9 cellular contexts compared by ENCODE assay signal in genomic region chr2:69798466-69798908, GRCh38. TPM values are rescaled to one million over a fixed set of nuclear protein-coding genes. Genes with fewer than 3 reads are reported as not detected.
DNase-seq lines count a peak whose midpoint lies in the region; ATAC-seq, FAIRE-seq and TF ChIP-seq lines count a peak whose summit lies in the region.
"Had no signal": no experiment of that assay in that cellular context is flagged by ENCODE, and none has a peak within 500 bp of the region (broad histone marks: within the 10 kb centered on the region; RNA-seq: fewer than 3 reads in every experiment).

No MANE protein-coding gene starts in this region.

- no peaks in the 10 kb centered on the region for H3K27me3 ChIP-seq in duodenal mucosa (ENCODE audit: control insufficient read depth in 1 of 2, insufficient read depth in 2 of 2, low read length in 2 of 2)

- DNase-seq in EH (ENCODE audit: low read depth) (peak; percentile 63), HTR-8/SVneo (ENCODE audit: insufficient read length, low spot score) (peak; percentile 26), natural killer cell (no peak), GM13977 (ENCODE audit: low spot score) (no peak), GM19238 (ENCODE audit: insufficient read length, low spot score) (no peak)
- DNase-seq in activated effector memory CD4-positive, alpha-beta T cell treated with anti-CD3 and anti-CD28 coated beads, Interleukin-2, amount 50 U/mL, for 16 hours, result no peak
- DNase-seq in stimulated activated CD4-positive, alpha-beta T cell treated with anti-CD3 and anti-CD28 coated beads, Interleukin-4, amount 100 ng/mL, for 1 hour, result no peak

- ATAC-seq in natural killer cell, result peak; percentile 47 to 66 (median 61)

- H3K4me3 Mint-ChIP-seq in natural killer cell, result peak overlapping the region; percentile 73

- H3K9me3 Mint-ChIP-seq in natural killer cell, result no peaks in the 10 kb centered on the region

- H3K27ac ChIP-seq in duodenal mucosa (ENCODE audit: low read depth, low read length), result no peak overlapping the region

- peaks cover 37 to 57% of the 10 kb centered on the region in 2 donors for H3K4me1 Mint-ChIP-seq in natural killer cell

- no peak for FAIRE-seq in HTR-8/SVneo (lab: Jason Lieb, UNC)
- FAIRE-seq: colon had no signal

- peaks cover 8 to 28% of the 10 kb centered on the region in 2 donors for H3K36me3 ChIP-seq in duodenal mucosa (ENCODE audit: control insufficient read depth in 1 of 2, insufficient read depth in 2 of 2, low read length in 2 of 2)

- H3K4me3 ChIP-seq in duodenal mucosa (ENCODE audit: low read depth in 1 of 2, low read length in 2 of 2), result peak overlapping the region; percentile 38 to 44

- H3K9me3 ChIP-seq in duodenal mucosa (ENCODE audit: control insufficient read depth in 1 of 2, low read length in 2 of 2), result no peaks in the 10 kb centered on the region

- peak overlapping the region; percentile 24 to 35 for H3K9ac ChIP-seq in duodenal mucosa (ENCODE audit: low read depth in 1 of 2, low read length in 2 of 2)

- in situ Hi-C loops in GM13977 (cut with MboI; ENCODE audit: low pct_unique_long_range_greater_than_20kb, low sequenced_read_pairs, unreplicated experiment), result no loop called here

- no peak for TF ChIP-seq CTCF in natural killer cell (IDR thresholded peaks at IDR 0.05)
- no peak for TF ChIP-seq CTCF in GM13977 (IDR thresholded peaks at IDR 0.05; ENCODE audit: extremely low read depth, insufficient read depth, missing control alignments)

- H3K27ac Mint-ChIP-seq in natural killer cell, result peak overlapping the region; percentile 79 to 95

- intact Hi-C loops in natural killer cell (cut with micrococcal nuclease), result no loop called here

- H3K27me3 Mint-ChIP-seq in natural killer cell (ENCODE audit: low read depth in 2 of 2), result no peaks in the 10 kb centered on the region

- no peaks in the 10 kb centered on the region for H3K36me3 Mint-ChIP-seq in natural killer cell

- H3K4me1 ChIP-seq in duodenal mucosa (ENCODE audit: control insufficient read depth in 1 of 2, insufficient read depth in 2 of 2, low read length in 2 of 2), result peaks cover 39 to 48% of the 10 kb centered on the region in 2 donors

RNA-seq across cellular contexts. Expression of gene GMCL1, which starts 31.0 kb away (rescaled TPM):
- 10 to 100 TPM; 34.6 to 49.4 (median 35.9) TPM for total RNA-seq in natural killer cell

RNA-seq across cellular contexts. Expression of gene ANXA4, which starts 56.6 kb away (rescaled TPM):
- 10 to 100 TPM; 44.6 to 63.6 (median 55.8) TPM for total RNA-seq in natural killer cell

Comparison
In these comparisons a context has a peak if more than half of its experiments do, and no peak if none do; other contexts are left out.
1. DNase-seq: peak in EH (single experiment) and HTR-8/SVneo (single experiment); none in natural killer cell (single experiment), GM13977 (single experiment), activated effector memory CD4-positive, alpha-beta T cell treated with anti-CD3 and anti-CD28 coated beads, Interleukin-2, amount 50 U/mL, for 16 hours (single experiment), GM19238 (single experiment) and stimulated activated CD4-positive, alpha-beta T cell treated with anti-CD3 and anti-CD28 coated beads, Interleukin-4, amount 100 ng/mL, for 1 hour (single experiment).